12 cellular contexts compared by ENCODE assay signal in the genomic region with DNA sequence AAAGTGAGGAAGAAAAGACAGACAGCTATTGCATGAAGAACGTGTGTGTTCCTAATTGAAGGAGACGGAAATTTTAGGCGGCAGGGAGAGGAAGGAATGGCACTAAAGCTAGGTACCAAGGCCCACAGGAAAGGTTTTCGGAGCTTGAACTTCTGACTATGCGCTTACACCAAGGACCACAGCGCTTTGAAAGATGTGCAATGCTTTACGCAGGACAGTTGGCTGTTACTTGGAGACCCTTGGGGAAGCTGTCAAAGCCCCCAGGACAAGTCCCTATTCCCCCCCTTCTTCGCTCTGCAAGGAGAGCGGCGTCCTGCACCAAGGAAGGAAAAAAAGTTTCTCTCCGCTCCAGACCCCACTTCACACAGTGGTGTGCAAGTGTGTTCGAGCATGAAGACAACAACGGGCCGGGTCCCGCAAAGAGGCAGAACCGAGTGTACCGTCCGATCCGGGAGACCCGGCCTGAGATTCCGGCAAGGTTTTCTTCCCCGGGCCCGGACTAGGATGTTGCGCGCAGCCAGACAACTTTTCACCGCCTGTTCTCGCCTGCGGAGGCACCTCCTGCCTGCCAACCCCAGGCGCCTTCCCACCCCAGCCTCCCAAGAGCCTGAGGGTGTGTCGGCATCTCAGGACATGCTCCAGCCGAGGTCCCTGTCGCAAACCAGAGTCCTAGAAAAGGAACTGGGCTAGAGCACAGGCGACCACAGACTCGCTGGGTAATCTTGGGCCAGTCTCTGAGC. TPM values are rescaled to one million over a fixed set of nuclear protein-coding genes. Genes with fewer than 3 reads are reported as not detected.
DNase-seq lines count a peak whose midpoint lies in the region; ATAC-seq, FAIRE-seq and TF ChIP-seq lines count a peak whose summit lies in the region.
"Had no signal": no experiment of that assay in that cellular context is flagged by ENCODE, and none has a peak within 500 bp of the region (broad histone marks: within the 10 kb centered on the region; RNA-seq: fewer than 3 reads in every experiment).

No MANE protein-coding gene starts in this region.

- H3K9ac ChIP-seq in H1 (replicated peaks in 1 of 4; ENCODE audit: extremely low read depth in 1 of 4, low read depth in 3 of 4, low read length in 3 of 4) = peak overlapping the region in 3 of 4 experiments; percentile 29 to 67 (median 39); a peak in 5 of 7 replicates

- H3K79me2 ChIP-seq in GM23338 (replicated peaks; ENCODE audit: insufficient read depth) (peaks cover 57% of the 10 kb centered on the region), H1 (ENCODE audit: control insufficient read depth in 1 of 2, insufficient read depth in 2 of 2, low read length in 2 of 2) (peaks cover 13 to 58% of the 10 kb centered on the region in 2 experiments)

- H3K36me3 ChIP-seq in GM23338 (ENCODE audit: insufficient read depth) (peaks cover 17% of the 10 kb centered on the region; the same call in 1 of the 2 replicates), H1 (ENCODE audit: control insufficient read depth in 2 of 4, insufficient read depth in 4 of 4, low read length in 3 of 4) (peaks cover 0 to 9% (median 3%) of the 10 kb centered on the region in 4 experiments; a peak in 3 of 8 replicates)

- H3K4me2 ChIP-seq in GM23338 = peak overlapping the region; percentile 93
- peak overlapping the region; percentile 93 to 97 for H3K4me2 ChIP-seq in H1 (ENCODE audit: insufficient read depth in 1 of 2, low read depth in 2 of 2, low read length in 2 of 2)

- H3K27ac ChIP-seq in GM23338 (ENCODE audit: low read depth) (no peak overlapping the region), H1 (ENCODE audit: low read depth, low read length) (no peak overlapping the region)

- H4K20me1 ChIP-seq in GM23338 (replicated peaks; ENCODE audit: insufficient read depth) = peaks cover 36% of the 10 kb centered on the region
- H4K20me1 ChIP-seq in H1 (replicated peaks in 1 of 2; ENCODE audit: control insufficient read depth in 1 of 2, insufficient read depth in 2 of 2, low read length in 2 of 2) = peaks cover 7 to 15% of the 10 kb centered on the region in 2 experiments

- H4K91ac ChIP-seq in H1 (replicated peaks; ENCODE audit: insufficient read length, low read length) = no peak overlapping the region

- H2BK120ac ChIP-seq in H1 (replicated peaks; ENCODE audit: low read depth, low read length) = no peak overlapping the region

- POLR2A ChIA-PET in H1 (lab: Charles Lee; ENCODE audit: partially characterized antibody) = interaction anchor here (0.7 to 2.1 kb wide), 10 partner anchors 8 to 308 kb away, joined by 3 to 5 read pairs (median 3); no protein-coding TSS in a partner anchor

- no peak for FAIRE-seq in H1 (lab: Jason Lieb, UNC)
- FAIRE-seq: GM12878 had no signal

- no peak overlapping the region for H2BK15ac ChIP-seq in H1 (ENCODE audit: low read length)

- no peak overlapping the region for H3K14ac ChIP-seq in H1 (ENCODE audit: insufficient read length)

- no peak overlapping the region for H2AFZ ChIP-seq in GM23338
- no peak overlapping the region for H2AFZ ChIP-seq in H1 (ENCODE audit: low read length)

- DNase-seq in GM23338 (ENCODE audit: low spot score) (peak; percentile 57), H1 (ENCODE audit: low read depth in 1 of 2, low spot score in 2 of 2) (peak in 1 of 2 experiments; percentile 58), iris pigment epithelial cell (ENCODE audit: low read depth) (peak; percentile 23), retinal pigment epithelial cell (ENCODE audit: low read depth) (no peak), NCI-H748 (lab: John Stamatoyannopoulos, UW; ENCODE audit: unreplicated experiment) (no peak)
- no peak for DNase-seq in activated T-cell treated with anti-CD3 and anti-CD28 coated beads, Interleukin-2, amount 50 U/mL, for 1 hour
- DNase-seq in stimulated activated CD4-positive, alpha-beta T cell treated with anti-CD3 and anti-CD28 coated beads, Interleukin-12 subunit alpha, Interleukin-12 subunit beta, amount 100 ng/mL, for 4 hours = no peak
- DNase-seq: CD4-positive, alpha-beta T cell; NCI-H2081 treated with DMSO at 0.1 percent for 48 hours had no signal

- H2AK5ac ChIP-seq in H1 (ENCODE audit: low read depth, low read length) = no peak overlapping the region

- 0 out of 2 replicates have a peak overlapping the region, but pooled peaks have one; percentile 19 for H2BK5ac ChIP-seq in H1 (ENCODE audit: low read depth, low read length)

- no peak overlapping the region for H3K27ac Mint-ChIP-seq in GM23338
- H3K27ac Mint-ChIP-seq: CD4-positive, alpha-beta T cell had no signal

- H3K27me3 ChIP-seq in GM23338 (ENCODE audit: insufficient read depth) (peaks cover 12% of the 10 kb centered on the region), H1 (replicated peaks in 1 of 4; ENCODE audit: control insufficient read depth in 3 of 4, extremely low read depth in 1 of 4, insufficient read depth in 3 of 4, low read length in 3 of 4) (peaks cover 0 to 6% (median 0%) of the 10 kb centered on the region in 4 experiments; a peak in 3 of 7 replicates)

- H3K27me3 Mint-ChIP-seq in GM23338 (ENCODE audit: insufficient read depth, low read depth, poor library complexity) = peaks cover 11% of the 10 kb centered on the region

- TF ChIP-seq EP300 in H1 (IDR thresholded peaks at IDR 0.05; ENCODE audit: borderline replicate concordance in 1 of 2, low read depth in 2 of 2, low read length in 2 of 2) = no peak

- no peaks in the 10 kb centered on the region for H3K9me2 ChIP-seq in GM23338 (ENCODE audit: insufficient read depth)

- H2BK20ac ChIP-seq in H1 (ENCODE audit: low read length) = no peak overlapping the region

- no peak overlapping the region for H2BK12ac ChIP-seq in H1 (ENCODE audit: low read depth, low read length)

- H3K4me1 ChIP-seq in GM23338 (ENCODE audit: insufficient read depth) (peaks cover 26% of the 10 kb centered on the region), H1 (replicated peaks in 1 of 4; ENCODE audit: control insufficient read depth in 3 of 4, insufficient read depth in 4 of 4, low read length in 3 of 4) (peaks cover 2 to 8% (median 4%) of the 10 kb centered on the region in 4 experiments; a peak in 4 of 7 replicates)

- peak overlapping the region; percentile 87 for H3K4me3 Mint-ChIP-seq in GM23338
- H3K4me3 Mint-ChIP-seq: CD4-positive, alpha-beta T cell had no signal

- H3K79me1 ChIP-seq in H1 (ENCODE audit: low read depth, low read length) = peaks cover 3% of the 10 kb centered on the region; the same call in 1 of the 2 replicates

- no peak overlapping the region for H3K23ac ChIP-seq in H1 (ENCODE audit: insufficient read length)

- peaks cover 13% of the 10 kb centered on the region for H3K23me2 ChIP-seq in H1 (ENCODE audit: low read depth, low read length)

- peak overlapping the region; percentile 19; the same call in 1 of the 2 replicates for H4K8ac ChIP-seq in H1 (ENCODE audit: extremely low read depth, insufficient read depth, low read length)

- H3K4me1 Mint-ChIP-seq in GM23338 = peaks cover 34% of the 10 kb centered on the region

- no peaks in the 10 kb centered on the region for H3F3A ChIP-seq in GM23338 (replicated peaks; ENCODE audit: low read depth)

- no peak overlapping the region for H3K18ac ChIP-seq in H1 (ENCODE audit: extremely low read depth, low read length)

- no peak overlapping the region for H4K5ac ChIP-seq in H1 (ENCODE audit: insufficient read length, low read depth, low read length)

- TF ChIP-seq CTCF in GM23338 (conservative IDR thresholded peaks at IDR 0.05; ENCODE audit: low read depth in 2 of 2) (no peak), H1 (IDR thresholded peaks at IDR 0.05; ENCODE audit: control extremely low read depth in 1 of 3, insufficient read depth in 1 of 3, low read depth in 1 of 3, low read length in 3 of 3) (no peak), retinal pigment epithelial cell (conservative IDR thresholded peaks at IDR 0.05; ENCODE audit: low read depth, low read length) (no peak)

- H3K4me3 ChIP-seq in GM23338 = peak overlapping the region; percentile 95
- H3K4me3 ChIP-seq in H1 (ENCODE audit: extremely low read depth in 1 of 4, insufficient read depth in 2 of 4, low read depth in 3 of 4, low read length in 4 of 4) = peak overlapping the region; percentile 57 to 92 (median 84)
- peak overlapping the region; percentile 74 for H3K4me3 ChIP-seq in retinal pigment epithelial cell (ENCODE audit: low read length)
- H3K4me3 ChIP-seq: GM12878, mucosa of descending colon had no signal

- no peak for TF ChIP-seq POLR2A in H1 (IDR thresholded peaks at IDR 0.05; ENCODE audit: control extremely low read depth in 1 of 2, low read depth in 2 of 2, low read length in 2 of 2)

- CTCF ChIA-PET in H1 (lab: Charles Lee; ENCODE audit: partially characterized antibody) = interaction anchor here (1.5 to 4.2 kb wide), 4 partner anchors 60 to 197 kb away, joined by 3 to 23 read pairs (median 6); no protein-coding TSS in a partner anchor

- H3K36me3 Mint-ChIP-seq in GM23338 (ENCODE audit: low read depth) = peaks cover 28% of the 10 kb centered on the region

- no peak overlapping the region for H3K56ac ChIP-seq in H1 (replicated peaks; ENCODE audit: insufficient read length, low read depth, low read length)

- TF ChIP-seq RAD21 in H1 (IDR thresholded peaks at IDR 0.05 in 1 of 2, conservative IDR thresholded peaks at IDR 0.05 in 1 of 2; ENCODE audit: low read depth in 2 of 2, low read length in 2 of 2) = no peak

- no peak overlapping the region for H3K4ac ChIP-seq in H1 (replicated peaks; ENCODE audit: insufficient read length, low read depth, low read length)

- no peaks in the 10 kb centered on the region for H3K9me3 ChIP-seq in H1 (ENCODE audit: insufficient read depth in 2 of 2, low read depth in 1 of 2, low read length in 1 of 2)
- H3K9me3 ChIP-seq: mucosa of descending colon had no signal

- 4% methylated on average over 31 of the region's 34 CpGs; no CpG with 5 or more reads in 1 of the 2 experiments for WGBS in H1 (ENCODE audit: extremely low coverage in 1 of 2, insufficient coverage in 1 of 2, insufficient read length in 1 of 2, insufficient replicate concordance in 2 of 2, low coverage in 1 of 2, low lambda C conversion rate in 2 of 2, missing lambda C conversion rate in 1 of 2), 2 experiments

- peaks cover 10% of the 10 kb centered on the region; the same call in 2 of the 3 replicates for H3K9me3 Mint-ChIP-seq in GM23338

- ATAC-seq in GM23338 (peak; percentile 60), HG03095 (IDR thresholded peaks at IDR 0.05; ENCODE audit: unreplicated experiment) (no peak)
- ATAC-seq: GM12878, mucosa of descending colon had no signal

RNA-seq across cellular contexts. Expression of gene KDR, which starts 0.9 kb away (rescaled TPM):
- total RNA-seq in GM23338 (2014; rRNA removed; shearing (Covaris generic)) = 102 and 109 TPM in 2 replicates
- 25.9 and 27.9 TPM in 2 replicates for polyA plus RNA-seq in GM23338 (2016; fragmentation: Nextera tagmentation; extraction: Ambion mirVana)
- 98.1 and 106 TPM in 2 replicates for total RNA-seq in H1 (2021; fragmentation: NEBNext Ultra II Directional; extraction: Animal tissue kit (Norgen Biotek cat#: 25700))
- 29.1 and 69.3 TPM in 2 replicates for polyA plus RNA-seq in H1 (2011; rRNA removed)
- 48.9 TPM for polyA plus RNA-seq in H1 (2011; cell fraction: cytosol; rRNA removed)
- 50.2 TPM for polyA plus RNA-seq in H1 (2011; cell fraction: nucleus; rRNA removed)
- polyA plus RNA-seq in H1 (2012, experiment 1 of 2) = 94.9 to 122 TPM (median 103 TPM) in 4 replicates
- 6.2 TPM for polyA plus RNA-seq in H1 (2012, experiment 2 of 2)
- 212 TPM for polyA plus RNA-seq in H1 (2013, experiment 1 of 2)
- polyA plus RNA-seq in H1 (2013, experiment 2 of 2) = 178 TPM
- polyA minus RNA-seq in H1 (2011; rRNA and poly(A)+ RNA removed) = 140 and 291 TPM in 2 replicates
- polyA minus RNA-seq in H1 (2011; cell fraction: cytosol; rRNA and poly(A)+ RNA removed) = 70.8 TPM
- 87.0 TPM for polyA minus RNA-seq in H1 (2011; cell fraction: nucleus; rRNA and poly(A)+ RNA removed)
- total RNA-seq: CD4-positive, alpha-beta T cell had no signal

Comparison
In these comparisons a context has a peak if more than half of its experiments do, and no peak if none do; other contexts are left out.
1. DNase-seq: peak in GM23338 (single experiment) and iris pigment epithelial cell (single experiment); none in retinal pigment epithelial cell (single experiment), NCI-H748 (single experiment), activated T-cell treated with anti-CD3 and anti-CD28 coated beads, Interleukin-2, amount 50 U/mL, for 1 hour (single experiment) and stimulated activated CD4-positive, alpha-beta T cell treated with anti-CD3 and anti-CD28 coated beads, Interleukin-12 subunit alpha, Interleukin-12 subunit beta, amount 100 ng/mL, for 4 hours (single experiment).
2. Peak in every context shown above with its lines, with median percentiles within 50 percentile points of each other: H3K4me3 ChIP-seq.